Comparison of ENCODE assay signal across 28 cellular contexts in the genomic region with DNA sequence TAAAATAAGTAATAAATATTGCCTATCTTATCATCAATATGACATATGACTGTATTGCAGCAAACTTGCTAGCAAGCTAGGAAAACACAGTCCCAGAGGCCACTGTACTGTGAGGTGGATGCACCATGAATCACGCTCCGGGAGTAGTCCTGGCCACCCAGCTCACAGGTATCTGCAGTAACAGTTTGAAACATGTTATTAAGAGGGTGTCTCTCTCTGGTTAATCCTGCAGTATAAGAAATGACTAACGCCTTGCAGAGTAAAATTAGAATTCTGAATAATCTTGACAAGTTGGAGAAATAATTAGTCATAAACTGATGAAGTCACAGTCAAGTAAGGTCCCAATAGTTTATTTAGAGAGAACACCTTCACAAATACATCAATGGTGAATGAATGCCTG. TPM values are rescaled to one million over a fixed set of nuclear protein-coding genes. Genes with fewer than 3 reads are reported as not detected.
DNase-seq lines count a peak whose midpoint lies in the region; ATAC-seq, FAIRE-seq and TF ChIP-seq lines count a peak whose summit lies in the region.
"Had no signal": no experiment of that assay in that cellular context is flagged by ENCODE, and none has a peak within 500 bp of the region (broad histone marks: within the 10 kb centered on the region; RNA-seq: fewer than 3 reads in every experiment).

No MANE protein-coding gene starts in this region.

- H3K36me3 ChIP-seq in bronchial epithelial cell (ENCODE audit: control insufficient read depth, insufficient read depth, low read length) (no peaks in the 10 kb centered on the region), small intestine (ENCODE audit: control insufficient read depth in 2 of 2, insufficient read depth in 2 of 2, low read length in 2 of 2) (no peaks in the 10 kb centered on the region), A673 (ENCODE audit: insufficient read depth, low read length, poor library complexity, severe bottlenecking) (no peaks in the 10 kb centered on the region)
- H3K36me3 ChIP-seq: prostate gland, stomach, thyroid gland had no signal

- BruUV-seq in A673 (replicated peaks; lab: Mats Ljungman, UMichigan) = no TSS peak

- H3K27me3 ChIP-seq in bronchial epithelial cell (ENCODE audit: control insufficient read depth, insufficient read depth, low read length) (no peaks in the 10 kb centered on the region), small intestine (ENCODE audit: control insufficient read depth in 2 of 2, insufficient read depth in 2 of 2, low read length in 2 of 2) (no peaks in the 10 kb centered on the region), A673 (replicated peaks; ENCODE audit: insufficient read depth, low read depth, low read length, poor library complexity) (no peaks in the 10 kb centered on the region)
- H3K27me3 ChIP-seq: stomach, thyroid gland had no signal

- H3K4me1 Mint-ChIP-seq in activated CD4-positive, alpha-beta T cell treated with anti-CD3 and anti-CD28 coated beads for 36 hours = peaks cover 16% of the 10 kb centered on the region
- no peaks in the 10 kb centered on the region for H3K4me1 Mint-ChIP-seq in activated CD4-positive, alpha-beta T cell treated with anti-CD3 and anti-CD28 coated beads, Interleukin-2, amount 10 ng/mL, durations not matched to agents 24 days and 14 days
- H3K4me1 Mint-ChIP-seq: naive thymus-derived CD4-positive, alpha-beta T cell had no signal

- POLR2A ChIA-PET in activated CD4-positive, alpha-beta T cell treated with anti-CD3 and anti-CD28 coated beads for 36 hours (lab: Charles Lee) = no interaction called here
- POLR2A ChIA-PET in A673 (lab: Charles Lee; ENCODE audit: low non-redundant PET) = no interaction called here

- no peak for TF ChIP-seq CTCF in D721Med (IDR thresholded peaks at IDR 0.05; ENCODE audit: insufficient read depth, missing control alignments)
- no peak for TF ChIP-seq CTCF in bronchial epithelial cell (IDR thresholded peaks at IDR 0.05; ENCODE audit: insufficient read depth, low read length, severe bottlenecking)
- TF ChIP-seq CTCF in A673 (conservative IDR thresholded peaks at IDR 0.05; ENCODE audit: low read depth, low read length) = no peak

- WGBS in small intestine, 3 donors = 78 to 91% (median 81%) methylated on average over 3 of the region's 3 CpGs

- CTCF ChIA-PET in activated CD4-positive, alpha-beta T cell treated with anti-CD3 and anti-CD28 coated beads for 36 hours (lab: Charles Lee) = no interaction called here
- CTCF ChIA-PET in A673 (lab: Charles Lee) = no interaction called here

- intact Hi-C loops in activated CD4-positive, alpha-beta T cell treated with anti-CD3 and anti-CD28 coated beads for 36 hours (cut with DNase I, micrococcal nuclease) = no loop called here
- intact Hi-C loops in activated CD4-positive, alpha-beta T cell treated with anti-CD3 and anti-CD28 coated beads, Interleukin-2, amount 10 ng/mL, durations not matched to agents 24 days and 14 days (cut with micrococcal nuclease) = no loop called here
- intact Hi-C loops in left cardiac atrium (cut with DNase I) (no loop called here), A673 (cut with micrococcal nuclease; ENCODE audit: unreplicated experiment) (no loop called here)

- H3K9me3 ChIP-seq in small intestine (ENCODE audit: control insufficient read depth, low read depth) (no peaks in the 10 kb centered on the region), A673 (ENCODE audit: low read depth, low read length, poor library complexity, severe bottlenecking) (no peaks in the 10 kb centered on the region)
- H3K9me3 ChIP-seq: prostate gland, stomach, thyroid gland had no signal

- H3K36me3 Mint-ChIP-seq in activated CD4-positive, alpha-beta T cell treated with anti-CD3 and anti-CD28 coated beads for 36 hours (ENCODE audit: low read depth) = no peaks in the 10 kb centered on the region
- H3K36me3 Mint-ChIP-seq in activated CD4-positive, alpha-beta T cell treated with anti-CD3 and anti-CD28 coated beads, Interleukin-2, amount 10 ng/mL, durations not matched to agents 24 days and 14 days (ENCODE audit: low read depth) = no peaks in the 10 kb centered on the region
- H3K36me3 Mint-ChIP-seq: activated naive CD4-positive, alpha-beta T cell treated with anti-CD3 and anti-CD28 coated beads, Interleukin-2, amount 50 U/mL, for 24 hours; naive thymus-derived CD4-positive, alpha-beta T cell had no signal

- H3K4me1 ChIP-seq in small intestine (ENCODE audit: control insufficient read depth in 2 of 2, insufficient read depth in 1 of 2, low read depth in 1 of 2, low read length in 1 of 2) = no peaks in the 10 kb centered on the region
- H3K4me1 ChIP-seq in A673 (ENCODE audit: insufficient read depth, low read length, poor library complexity, severe bottlenecking) = no peaks in the 10 kb centered on the region
- H3K4me1 ChIP-seq: prostate gland had no signal

- peaks cover 2% of the 10 kb centered on the region for H3K27me3 Mint-ChIP-seq in activated CD4-positive, alpha-beta T cell treated with anti-CD3 and anti-CD28 coated beads for 36 hours
- H3K27me3 Mint-ChIP-seq in activated CD4-positive, alpha-beta T cell treated with anti-CD3 and anti-CD28 coated beads, Interleukin-2, amount 10 ng/mL, durations not matched to agents 24 days and 14 days = peaks cover 5% of the 10 kb centered on the region
- H3K27me3 Mint-ChIP-seq: activated naive CD4-positive, alpha-beta T cell treated with anti-CD3 and anti-CD28 coated beads, Interleukin-2, amount 50 U/mL, for 24 hours; CD4-positive, alpha-beta T cell had no signal

- H3K27ac ChIP-seq in small intestine (ENCODE audit: low read depth in 1 of 2, low read length in 1 of 2) (no peak overlapping the region), A673 (ENCODE audit: low read depth, low read length, poor library complexity, severe bottlenecking) (no peak overlapping the region)
- H3K27ac ChIP-seq: coronary artery, prostate gland, stomach, thyroid gland had no signal

- ATAC-seq in activated CD4-positive, alpha-beta T cell treated with anti-CD3 and anti-CD28 coated beads for 36 hours = peak; percentile 75
- no peak for ATAC-seq in left cardiac atrium
- ATAC-seq: HepG2; naive thymus-derived CD4-positive, alpha-beta T cell had no signal

- no peak overlapping the region for H3K27ac Mint-ChIP-seq in activated CD4-positive, alpha-beta T cell treated with anti-CD3 and anti-CD28 coated beads for 36 hours
- H3K27ac Mint-ChIP-seq in activated CD4-positive, alpha-beta T cell treated with anti-CD3 and anti-CD28 coated beads, Interleukin-2, amount 10 ng/mL, durations not matched to agents 24 days and 14 days = no peak overlapping the region
- H3K27ac Mint-ChIP-seq: activated naive CD4-positive, alpha-beta T cell treated with anti-CD3 and anti-CD28 coated beads, Interleukin-2, amount 50 U/mL, for 24 hours; activated T-helper 1 cell treated with anti-CD3 and anti-CD28 coated beads, Interleukin-12 subunit alpha, Interleukin-12 subunit beta, Interleukin-2, Interleukin-4 antibody, amounts not matched to agents 30 ng/mL and 10 ng/mL and 1 ng/mL, durations not matched to agents 14 hours and 24 hours and 36 hours; CD4-positive, alpha-beta T cell; naive thymus-derived CD4-positive, alpha-beta T cell had no signal

- FAIRE-seq in D721Med (lab: Jason Lieb, UNC) (peak; percentile 56), bronchial epithelial cell (lab: Jason Lieb, UNC) (no peak), small intestine (lab: Jason Lieb, UNC) (no peak)
- FAIRE-seq: HepG2 had no signal

- DNase-seq in activated CD4-positive, alpha-beta T cell treated with anti-CD3 and anti-CD28 coated beads for 36 hours = peak; percentile 27
- no peak for DNase-seq in activated CD4-positive, alpha-beta T cell treated with anti-CD3 and anti-CD28 coated beads, Interleukin-2, amount 10 ng/mL, durations not matched to agents 24 days and 14 days
- DNase-seq in D721Med (ENCODE audit: insufficient read length, low spot score) (no peak), bronchial epithelial cell (ENCODE audit: low read depth) (peak; percentile 99), small intestine (peak; percentile 39), left cardiac atrium (no peak), A673 (ENCODE audit: low spot score) (no peak), AG08396 (ENCODE audit: low spot score) (no peak)
- DNase-seq: 8988T; activated CD4-positive, CD25-positive, alpha-beta regulatory T cell; activated CD8-positive, alpha-beta memory T cell treated with anti-CD3 and anti-CD28 coated beads for 24 hours; anterior cingulate cortex; CD4-positive, alpha-beta T cell; Karpas-422; midbrain; naive thymus-derived CD4-positive, alpha-beta T cell; NCI-H1436; NCI-H2081 treated with DMSO at 0.1 percent for 48 hours; NCI-H446; NCI-H774; stomach; thyroid gland had no signal

- no peaks in the 10 kb centered on the region for H3K9me3 Mint-ChIP-seq in activated CD4-positive, alpha-beta T cell treated with anti-CD3 and anti-CD28 coated beads for 36 hours (ENCODE audit: low read depth)
- peaks cover 4% of the 10 kb centered on the region for H3K9me3 Mint-ChIP-seq in activated CD4-positive, alpha-beta T cell treated with anti-CD3 and anti-CD28 coated beads, Interleukin-2, amount 10 ng/mL, durations not matched to agents 24 days and 14 days
- H3K9me3 Mint-ChIP-seq: activated naive CD4-positive, alpha-beta T cell treated with anti-CD3 and anti-CD28 coated beads, Interleukin-2, amount 50 U/mL, for 24 hours; activated T-helper 1 cell treated with anti-CD3 and anti-CD28 coated beads, Interleukin-12 subunit alpha, Interleukin-12 subunit beta, Interleukin-2, Interleukin-4 antibody, amounts not matched to agents 30 ng/mL and 10 ng/mL and 1 ng/mL, durations not matched to agents 14 hours and 24 hours and 36 hours; CD4-positive, alpha-beta T cell; naive thymus-derived CD4-positive, alpha-beta T cell had no signal

- no peak overlapping the region for H3K4me3 Mint-ChIP-seq in activated CD4-positive, alpha-beta T cell treated with anti-CD3 and anti-CD28 coated beads for 36 hours
- H3K4me3 Mint-ChIP-seq in activated CD4-positive, alpha-beta T cell treated with anti-CD3 and anti-CD28 coated beads, Interleukin-2, amount 10 ng/mL, durations not matched to agents 24 days and 14 days = no peak overlapping the region
- H3K4me3 Mint-ChIP-seq: activated naive CD4-positive, alpha-beta T cell treated with anti-CD3 and anti-CD28 coated beads, Interleukin-2, amount 50 U/mL, for 24 hours; activated T-helper 1 cell treated with anti-CD3 and anti-CD28 coated beads, Interleukin-12 subunit alpha, Interleukin-12 subunit beta, Interleukin-2, Interleukin-4 antibody, amounts not matched to agents 30 ng/mL and 10 ng/mL and 1 ng/mL, durations not matched to agents 14 hours and 24 hours and 36 hours; CD4-positive, alpha-beta T cell; naive thymus-derived CD4-positive, alpha-beta T cell had no signal

- H3K4me3 ChIP-seq in bronchial epithelial cell (ENCODE audit: low read depth, low read length) = no peak overlapping the region
- no peak overlapping the region for H3K4me3 ChIP-seq in small intestine (ENCODE audit: low read depth in 1 of 2, low read length in 2 of 2)
- H3K4me3 ChIP-seq in A673 (ENCODE audit: low read depth, low read length, poor library complexity, severe bottlenecking) = no peak overlapping the region
- H3K4me3 ChIP-seq: coronary artery, prostate gland, stomach, thyroid gland had no signal

RNA-seq across cellular contexts. Expression of a gene that starts 34.0 kb away (rescaled TPM):
- not detected for total RNA-seq in activated CD4-positive, alpha-beta T cell treated with anti-CD3 and anti-CD28 coated beads for 36 hours
- total RNA-seq in activated CD4-positive, alpha-beta T cell treated with anti-CD3 and anti-CD28 coated beads, Interleukin-2, amount 10 ng/mL, durations not matched to agents 24 days and 14 days = not detected in 2 replicates
- total RNA-seq in bronchial epithelial cell = not detected in 2 replicates
- 10 to 100 TPM in 1 of 3 donors, 1 to 10 TPM in 1, under 1 TPM in 1; 0.89 to 42.3 (median 2.7) TPM for polyA plus RNA-seq in small intestine
- 100 to 1,000 TPM; 111 to 130 TPM for total RNA-seq in left cardiac atrium
- not detected in 2 replicates for total RNA-seq in A673 (2021)
- total RNA-seq: activated T-helper 1 cell treated with anti-CD3 and anti-CD28 coated beads, Interleukin-12 subunit alpha, Interleukin-12 subunit beta, Interleukin-2, Interleukin-4 antibody, amounts not matched to agents 30 ng/mL and 10 ng/mL and 1 ng/mL, durations not matched to agents 14 hours and 24 hours and 36 hours; CD4-positive, alpha-beta T cell; HepG2; naive thymus-derived CD4-positive, alpha-beta T cell; T-helper 1 cell treated with Interleukin-12 subunit alpha and Interleukin-12 subunit beta and Interleukin-4 antibody, amounts not matched to agents 30 ng/mL and 1 ng/mL, for 36 hours had no signal
- polyA plus RNA-seq: naive thymus-derived CD4-positive, alpha-beta T cell had no signal

Comparison
In these comparisons a context has a peak if more than half of its experiments do, and no peak if none do; other contexts are left out.
1. DNase-seq: peak in activated CD4-positive, alpha-beta T cell treated with anti-CD3 and anti-CD28 coated beads for 36 hours (single experiment), bronchial epithelial cell (single experiment) and small intestine (single experiment); none in activated CD4-positive, alpha-beta T cell treated with anti-CD3 and anti-CD28 coated beads, Interleukin-2, amount 10 ng/mL, durations not matched to agents 24 days and 14 days (single experiment), D721Med (single experiment), left cardiac atrium (single experiment), A673 (single experiment) and AG08396 (single experiment).
2. RNA of a gene that starts 34.0 kb away (total RNA-seq): 111 to 130 TPM in left cardiac atrium; not detected in activated CD4-positive, alpha-beta T cell treated with anti-CD3 and anti-CD28 coated beads for 36 hours, not detected in activated CD4-positive, alpha-beta T cell treated with anti-CD3 and anti-CD28 coated beads, Interleukin-2, amount 10 ng/mL, durations not matched to agents 24 days and 14 days, not detected in bronchial epithelial cell and not detected in A673; every median in the first group is over 100 times any median in the second.